Comparison of ENCODE assay signal across 20 cellular contexts in the genomic region with DNA sequence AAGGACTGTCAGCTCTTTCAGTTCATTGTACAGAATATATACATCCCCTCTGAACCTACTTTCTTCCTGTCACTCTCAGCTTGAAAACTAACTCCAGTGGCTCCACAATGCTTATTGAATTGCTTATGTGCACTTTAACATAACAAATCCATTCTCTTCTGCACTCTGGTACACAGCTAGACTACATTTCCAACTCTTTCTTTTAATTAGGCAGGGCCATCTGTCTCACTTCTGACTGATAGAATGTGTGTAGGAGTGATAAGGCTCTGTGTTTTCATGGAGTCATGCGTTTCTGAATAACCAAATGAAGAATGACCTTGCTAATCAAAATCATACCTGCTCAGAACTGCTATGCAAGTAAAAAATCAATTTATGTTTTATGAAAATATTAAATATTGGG.
DNase-seq lines count a peak whose midpoint lies in the region; ATAC-seq and TF ChIP-seq lines count a peak whose summit lies in the region.
"Had no signal": no experiment of that assay in that cellular context is flagged by ENCODE, and none has a peak within 500 bp of the region (broad histone marks: within the 10 kb centered on the region; RNA-seq: fewer than 3 reads in every experiment).

No MANE protein-coding gene starts in this region.

- peak in 1 of 2 experiments; percentile 80; a peak in 2 of 4 replicates for TF ChIP-seq EP300 in SK-N-SH (IDR thresholded peaks at IDR 0.05; ENCODE audit: borderline replicate concordance in 1 of 2, low read depth in 1 of 2, low read length in 1 of 2)

- peak; percentile 39 for DNase-seq in Ammon's horn (ENCODE audit: low spot score)
- DNase-seq in NCI-H69 (lab: John Stamatoyannopoulos, UW): peak; percentile 15
- peak; percentile 42 for DNase-seq in SK-N-SH
- peak; percentile 75 for DNase-seq in left kidney (ENCODE audit: low read depth, low spot score)
- DNase-seq in activated naive CD8-positive, alpha-beta T cell treated with anti-CD3 and anti-CD28 coated beads, Interleukin-2, amount 50 U/mL, for 24 hours: no peak
- no peak for DNase-seq in NCI-H345 (lab: John Stamatoyannopoulos, UW)
- DNase-seq: BE2C; CD4-positive, alpha-beta T cell; CD8-positive, alpha-beta memory T cell; DMS53; DMS79 treated with DMSO at 0.1 percent for 48 hours; GF-D8; H9; HFFc6 had no signal

- 19% methylated on average over 1 of the region's 1 CpG for WGBS in SK-N-SH (ENCODE audit: low lambda C conversion rate)

- no peak overlapping the region for H3K9ac ChIP-seq in SK-N-SH
- H3K9ac ChIP-seq: BLaER1 treated with 17β-estradiol and CSF1 and Interleukin-3, amounts not matched to agents 10 nM and 100 nM had no signal

- H3K9me3 Mint-ChIP-seq in activated naive CD8-positive, alpha-beta T cell treated with anti-CD3 and anti-CD28 coated beads, Interleukin-2, amount 50 U/mL, for 24 hours: no peaks in the 10 kb centered on the region
- H3K9me3 Mint-ChIP-seq: HFFc6 had no signal

- no peaks in the 10 kb centered on the region for H3K27me3 ChIP-seq in SK-N-SH (ENCODE audit: insufficient read depth)
- H3K27me3 ChIP-seq: BE2C; BLaER1 treated with 17β-estradiol and CSF1 and Interleukin-3, amounts not matched to agents 10 nM and 100 nM had no signal

- CTCF ChIA-PET in SK-N-SH (lab: Yijun Ruan, JAX): interaction anchor here (1.5 kb wide), 1 partner anchor 26 kb away, joined by 3 read pairs; no protein-coding TSS in a partner anchor

- no peak overlapping the region for H3K27ac Mint-ChIP-seq in activated naive CD8-positive, alpha-beta T cell treated with anti-CD3 and anti-CD28 coated beads, Interleukin-2, amount 50 U/mL, for 24 hours
- H3K27ac Mint-ChIP-seq: CD14-positive monocyte; CD4-positive, alpha-beta T cell; CD8-positive, alpha-beta memory T cell; GM23338; H9; HFFc6 had no signal

- no peaks in the 10 kb centered on the region for H3F3A ChIP-seq in SK-N-SH (replicated peaks; ENCODE audit: insufficient read depth)

- no peak overlapping the region for H3K4me3 Mint-ChIP-seq in activated naive CD8-positive, alpha-beta T cell treated with anti-CD3 and anti-CD28 coated beads, Interleukin-2, amount 50 U/mL, for 24 hours
- H3K4me3 Mint-ChIP-seq: CD14-positive monocyte; CD4-positive, alpha-beta T cell; CD8-positive, alpha-beta memory T cell; GM23338; H9; HFFc6 had no signal

- TF ChIP-seq RAD21 in SK-N-SH (IDR thresholded peaks at IDR 0.05; ENCODE audit: low read length): no peak

- H3K4me3 ChIP-seq in SK-N-SH (ENCODE audit: low read depth in 2 of 2, low read length in 1 of 2): no peak overlapping the region
- H3K4me3 ChIP-seq: BLaER1 treated with 17β-estradiol and CSF1 and Interleukin-3, amounts not matched to agents 10 nM and 100 nM; GM23338 had no signal

- ATAC-seq in HG02938 (IDR thresholded peaks at IDR 0.05; ENCODE audit: unreplicated experiment) (no peak), GM21447 (IDR thresholded peaks at IDR 0.05; ENCODE audit: unreplicated experiment) (no peak)
- no peak for ATAC-seq in activated naive CD8-positive, alpha-beta T cell treated with anti-CD3 and anti-CD28 coated beads, Interleukin-2, amount 50 U/mL, for 24 hours
- ATAC-seq: GM23338 had no signal

- peaks cover 0 to 3% of the 10 kb centered on the region in 2 experiments; a peak in 1 of 4 replicates for H3K4me1 ChIP-seq in SK-N-SH (ENCODE audit: control insufficient read depth in 1 of 2, insufficient read depth in 2 of 2, low read depth in 1 of 2, low read length in 1 of 2)
- H3K4me1 ChIP-seq: BE2C; BLaER1 treated with 17β-estradiol and CSF1 and Interleukin-3, amounts not matched to agents 10 nM and 100 nM had no signal

- POLR2A ChIA-PET in SK-N-SH (lab: Yijun Ruan, JAX): no interaction called here

- no peaks in the 10 kb centered on the region for H3K27me3 Mint-ChIP-seq in activated naive CD8-positive, alpha-beta T cell treated with anti-CD3 and anti-CD28 coated beads, Interleukin-2, amount 50 U/mL, for 24 hours
- H3K27me3 Mint-ChIP-seq: CD4-positive, alpha-beta T cell; CD8-positive, alpha-beta memory T cell had no signal

- H2AFZ ChIP-seq in SK-N-SH (ENCODE audit: low read depth): no peak overlapping the region
- H2AFZ ChIP-seq: GM23338 had no signal

- H3K79me2 ChIP-seq in SK-N-SH (ENCODE audit: insufficient read depth): no peaks in the 10 kb centered on the region

- H3K9me3 ChIP-seq in SK-N-SH: no peaks in the 10 kb centered on the region; the same call in 1 of the 2 replicates
- H3K9me3 ChIP-seq: BE2C had no signal

- no peak overlapping the region for H3K4me2 ChIP-seq in SK-N-SH
- H3K4me2 ChIP-seq: BLaER1 treated with 17β-estradiol and CSF1 and Interleukin-3, amounts not matched to agents 10 nM and 100 nM; GM23338 had no signal

- no peak overlapping the region; a peak in 1 of 4 replicates for H3K27ac ChIP-seq in SK-N-SH (ENCODE audit: low read depth in 2 of 2, low read length in 1 of 2)
- H3K27ac ChIP-seq: 22Rv1; BLaER1 treated with 17β-estradiol and CSF1 and Interleukin-3, amounts not matched to agents 10 nM and 100 nM had no signal

- no peaks in the 10 kb centered on the region for H3K36me3 Mint-ChIP-seq in activated naive CD8-positive, alpha-beta T cell treated with anti-CD3 and anti-CD28 coated beads, Interleukin-2, amount 50 U/mL, for 24 hours (ENCODE audit: low read depth)
- H3K36me3 Mint-ChIP-seq: CD14-positive monocyte had no signal

- H3K9me2 ChIP-seq in SK-N-SH: no peaks in the 10 kb centered on the region

- TF ChIP-seq CTCF in SK-N-SH (IDR thresholded peaks at IDR 0.05): no peak

- H3K4me1 Mint-ChIP-seq in activated naive CD8-positive, alpha-beta T cell treated with anti-CD3 and anti-CD28 coated beads, Interleukin-2, amount 50 U/mL, for 24 hours: no peaks in the 10 kb centered on the region
- H3K4me1 Mint-ChIP-seq: CD14-positive monocyte; CD8-positive, alpha-beta memory T cell had no signal

- H3K36me3 ChIP-seq in SK-N-SH (replicated peaks in 1 of 2; ENCODE audit: control insufficient read depth in 1 of 2, insufficient read depth in 2 of 2, low read length in 1 of 2): no peaks in the 10 kb centered on the region
- H3K36me3 ChIP-seq: BE2C; BLaER1 treated with 17β-estradiol and CSF1 and Interleukin-3, amounts not matched to agents 10 nM and 100 nM had no signal

- no peaks in the 10 kb centered on the region for H4K20me1 ChIP-seq in SK-N-SH (ENCODE audit: insufficient read depth)
- H4K20me1 ChIP-seq: BLaER1 treated with 17β-estradiol and CSF1 and Interleukin-3, amounts not matched to agents 10 nM and 100 nM had no signal

TF ChIP-seq in SK-N-SH, 30 proteins besides CTCF, POLR2A, EP300 and RAD21:
- TF ChIP-seq EZH2phosphoT487 (IDR thresholded peaks at IDR 0.05; ENCODE audit: borderline replicate concordance, low read depth) (no peak), RCOR1 (IDR thresholded peaks at IDR 0.05; ENCODE audit: low read length) (peak; percentile 99), MXI1 (IDR thresholded peaks at IDR 0.05; ENCODE audit: low read depth, low read length) (peak; percentile 21; the same call in 1 of the 2 replicates), NRF1 (IDR thresholded peaks at IDR 0.05; ENCODE audit: low read depth, low read length) (no peak), FOXJ3 (CRISPR knock-in tag; IDR thresholded peaks at IDR 0.05) (peak; percentile 78; the same call in 1 of the 2 replicates), GATA2 (CRISPR knock-in tag; IDR thresholded peaks at IDR 0.05) (peak; percentile 95), CHD2 (IDR thresholded peaks at IDR 0.05; ENCODE audit: low read length, partially characterized antibody) (peak; percentile 52)

Comparison
In these comparisons a context has a peak if more than half of its experiments do, and no peak if none do; other contexts are left out.
1. DNase-seq: peak in Ammon's horn (single experiment), NCI-H69 (single experiment), SK-N-SH (single experiment) and left kidney (single experiment); none in activated naive CD8-positive, alpha-beta T cell treated with anti-CD3 and anti-CD28 coated beads, Interleukin-2, amount 50 U/mL, for 24 hours (single experiment) and NCI-H345 (single experiment).